ENCODE assay signal across 28 cellular contexts in the genomic region with DNA sequence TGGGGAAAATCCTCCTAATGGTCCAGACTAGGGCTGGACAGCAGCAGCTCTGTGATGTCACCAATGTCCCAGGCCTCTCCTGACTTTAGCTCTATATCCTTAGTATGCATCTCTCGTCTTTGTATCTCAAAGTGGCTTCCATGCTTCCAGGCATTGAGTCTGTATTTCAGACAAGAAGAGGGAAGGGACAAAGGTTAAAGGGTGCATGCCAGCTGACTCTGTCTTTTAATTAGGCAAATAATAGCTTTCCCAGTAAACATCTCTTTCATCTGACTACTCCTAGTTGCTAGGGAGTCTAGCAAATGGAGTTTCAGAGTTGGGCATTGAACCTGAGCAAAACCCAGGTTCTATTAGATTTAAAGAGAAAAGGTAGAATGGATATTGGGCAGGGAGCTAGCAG. TPM values are rescaled to one million over a fixed set of nuclear protein-coding genes. Genes with fewer than 3 reads are reported as not detected.
"Had no signal": no experiment of that assay in that cellular context is flagged by ENCODE, and none has a peak within 500 bp of the region (broad histone marks: within the 10 kb centered on the region; RNA-seq: fewer than 3 reads in every experiment).

No MANE protein-coding gene starts in this region.

- FAIRE-seq: colon, endometrium, islet of Langerhans, keratinocyte had no signal

- H3K27ac Mint-ChIP-seq: dendritic cell treated with granulocyte-macrophage colony-stimulating factor and Interleukin-4, amounts not matched to agents 40 ng/mL and 50 ng/mL, for 4 days; effector memory CD8-positive, alpha-beta T cell; endodermal cell; mesothelial cell of epicardium had no signal

- H3K4me3 Mint-ChIP-seq: dendritic cell treated with granulocyte-macrophage colony-stimulating factor and Interleukin-4, amounts not matched to agents 40 ng/mL and 50 ng/mL, for 4 days; effector memory CD8-positive, alpha-beta T cell; endodermal cell; mesothelial cell of epicardium had no signal

- ATAC-seq: effector memory CD8-positive, alpha-beta T cell; esophagus mucosa; gastrocnemius medialis; heart right ventricle; left cardiac atrium; lower lobe of right lung; mucosa of descending colon had no signal

- DNase-seq: cortex of kidney; effector CD8-positive, alpha-beta T cell; effector memory CD8-positive, alpha-beta T cell; endodermal cell; erythroblast; esophagus squamous epithelium; foreskin fibroblast; foreskin melanocyte; gastrocnemius medialis; glutamatergic neuron; head of caudate nucleus; heart right ventricle; hippocampal formation; left cardiac atrium; left ventricle myocardium inferior; lower lobe of right lung; mesenchymal stem cell; mucosa of descending colon had no signal

- H3K36me3 ChIP-seq: esophagus squamous epithelium, gastrocnemius medialis, heart right ventricle, left ventricle myocardium inferior, lower lobe of right lung had no signal

- H3K27ac ChIP-seq: epithelial cell of prostate, esophagus squamous epithelium, gastrocnemius medialis, heart right ventricle, left ventricle myocardium inferior, lower lobe of right lung had no signal

- H3K4me1 Mint-ChIP-seq: mesothelial cell of epicardium had no signal

- H3K27me3 ChIP-seq: gastrocnemius medialis had no signal

- H3K36me3 Mint-ChIP-seq: mesothelial cell of epicardium had no signal

- H3K4me3 ChIP-seq: esophagus squamous epithelium, gastrocnemius medialis, heart right ventricle, left ventricle myocardium inferior, lower lobe of right lung, mucosa of descending colon had no signal

- H3K9me3 Mint-ChIP-seq: dendritic cell treated with granulocyte-macrophage colony-stimulating factor and Interleukin-4, amounts not matched to agents 40 ng/mL and 50 ng/mL, for 4 days; effector memory CD8-positive, alpha-beta T cell; endodermal cell; mesothelial cell of epicardium had no signal

- H3K9me3 ChIP-seq: esophagus squamous epithelium, gastrocnemius medialis, heart right ventricle, left ventricle myocardium inferior, lower lobe of right lung, mucosa of descending colon had no signal

RNA-seq across cellular contexts. Expression of gene FAM47E, which starts 5.4 kb away (rescaled TPM):
- total RNA-seq: glomerular endothelial cell, lung microvascular endothelial cell had no signal
